ENCODE assay signal across 14 cellular contexts in genomic region chr2:3168230-3168891, GRCh38.
DNase-seq lines count a peak whose midpoint lies in the region; ATAC-seq, FAIRE-seq and TF ChIP-seq lines count a peak whose summit lies in the region.
"Had no signal": no experiment of that assay in that cellular context is flagged by ENCODE, and none has a peak within 500 bp of the region (broad histone marks: within the 10 kb centered on the region; RNA-seq: fewer than 3 reads in every experiment).

No MANE protein-coding gene starts in this region.

- FAIRE-seq in keratinocyte (lab: Jason Lieb, UNC) = peak; percentile 95

- no peak for TF ChIP-seq CTCF in mammary epithelial cell (conservative IDR thresholded peaks at IDR 0.05 in 1 of 2, IDR thresholded peaks at IDR 0.05 in 1 of 2; ENCODE audit: extremely low read depth in 1 of 2, insufficient read depth in 1 of 2, low read depth in 1 of 2, low read length in 2 of 2)
- no peak for TF ChIP-seq CTCF in keratinocyte (optimal IDR thresholded peaks at IDR 0.05 in 1 of 3, IDR thresholded peaks at IDR 0.05 in 1 of 3, conservative IDR thresholded peaks at IDR 0.05 in 1 of 3; ENCODE audit: extremely low read depth in 1 of 3, insufficient read depth in 2 of 3, low read length in 3 of 3)
- no peak for TF ChIP-seq CTCF in upper lobe of right lung (IDR thresholded peaks at IDR 0.05)

- in situ Hi-C loops in mammary epithelial cell (cut with MboI; ENCODE audit: low sequenced_read_pairs in 2 of 2) = no loop called here

- H2AFZ ChIP-seq in mammary epithelial cell (ENCODE audit: low read depth, low read length) (no peak overlapping the region), keratinocyte (ENCODE audit: control insufficient read depth, low read length) (no peak overlapping the region)

- H3K27me3 ChIP-seq in mammary epithelial cell (ENCODE audit: insufficient read depth, low read length) (no peaks in the 10 kb centered on the region), keratinocyte (ENCODE audit: control insufficient read depth, extremely low read depth, insufficient read depth, low read length) (no peaks in the 10 kb centered on the region), upper lobe of right lung (no peaks in the 10 kb centered on the region)

- 72% methylated on average over 15 of the region's 17 CpGs for WGBS in mammary epithelial cell (ENCODE audit: low coverage, missing lambda C conversion rate)

- H3K9ac ChIP-seq in mammary epithelial cell (ENCODE audit: insufficient read depth, low read length) = no peak overlapping the region
- H3K9ac ChIP-seq in keratinocyte (ENCODE audit: control insufficient read depth, extremely low read depth, insufficient read depth, low read length) = peak overlapping the region; percentile 16

- BruUV-seq in mammary epithelial cell (replicated peaks; lab: Mats Ljungman, UMichigan) = no TSS peak

- H3K4me1 ChIP-seq in mammary epithelial cell (ENCODE audit: insufficient read depth, low read length) (peaks cover 26% of the 10 kb centered on the region), keratinocyte (ENCODE audit: control insufficient read depth, extremely low read depth, insufficient read depth, low read length) (peaks cover 35% of the 10 kb centered on the region), upper lobe of right lung (no peaks in the 10 kb centered on the region)

- no peaks in the 10 kb centered on the region for H3K9me3 ChIP-seq in mammary epithelial cell (replicated peaks; ENCODE audit: insufficient read depth, low read length)
- H3K9me3 ChIP-seq in keratinocyte (ENCODE audit: control insufficient read depth, low read depth, low read length) = no peaks in the 10 kb centered on the region
- H3K9me3 ChIP-seq in upper lobe of right lung = peaks cover 11% of the 10 kb centered on the region

- no peak for ATAC-seq in left cardiac atrium
- ATAC-seq in left ventricle myocardium superior = no peak
- no peak for ATAC-seq in upper lobe of right lung
- no peak for ATAC-seq in HG02981 (IDR thresholded peaks at IDR 0.05; ENCODE audit: unreplicated experiment)
- ATAC-seq in HG02759 (IDR thresholded peaks at IDR 0.05; ENCODE audit: unreplicated experiment) = no peak

- H4K20me1 ChIP-seq in mammary epithelial cell (ENCODE audit: insufficient read depth, low read length) (no peaks in the 10 kb centered on the region), keratinocyte (ENCODE audit: control insufficient read depth, extremely low read depth, insufficient read depth, low read length) (no peaks in the 10 kb centered on the region)

- dilution Hi-C loops in mammary epithelial cell (cut with HindIII; ENCODE audit: low sequenced_read_pairs) = no loop called here
- dilution Hi-C loops in keratinocyte (cut with MboI; ENCODE audit: extremely low pct_ligation_motif_present, low sequenced_read_pairs) = no loop called here

- no peak overlapping the region for H3K4me3 ChIP-seq in mammary epithelial cell (replicated peaks in 1 of 3; ENCODE audit: insufficient read depth in 1 of 3, low read depth in 2 of 3, low read length in 3 of 3)
- peak overlapping the region in 1 of 3 experiments; percentile 7 for H3K4me3 ChIP-seq in keratinocyte (ENCODE audit: control insufficient read depth in 2 of 3, extremely low read depth in 1 of 3, insufficient read depth in 2 of 3, low read depth in 1 of 3, low read length in 3 of 3)
- H3K4me3 ChIP-seq in upper lobe of right lung = no peak overlapping the region
- H3K4me3 ChIP-seq: SK-N-MC had no signal

- peak overlapping the region; percentile 26 for H3K4me2 ChIP-seq in mammary epithelial cell (ENCODE audit: insufficient read depth, low read depth, low read length)
- peak overlapping the region; percentile 50 for H3K4me2 ChIP-seq in keratinocyte (ENCODE audit: control insufficient read depth, extremely low read depth, insufficient read depth, low read depth, low read length)

- H3K79me2 ChIP-seq in mammary epithelial cell (ENCODE audit: insufficient read depth, low read length) = no peaks in the 10 kb centered on the region
- no peaks in the 10 kb centered on the region for H3K79me2 ChIP-seq in keratinocyte (ENCODE audit: control insufficient read depth, insufficient read depth, low read length)

- no peak overlapping the region for H3K27ac ChIP-seq in mammary epithelial cell (ENCODE audit: insufficient read depth, low read depth, low read length)
- peak overlapping the region; percentile 30 for H3K27ac ChIP-seq in keratinocyte (ENCODE audit: control insufficient read depth, insufficient read depth, low read length)
- no peak overlapping the region for H3K27ac ChIP-seq in upper lobe of right lung
- H3K27ac ChIP-seq: SK-N-MC had no signal

- H3K36me3 ChIP-seq in mammary epithelial cell (ENCODE audit: insufficient read depth, low read length) (no peaks in the 10 kb centered on the region), keratinocyte (ENCODE audit: control insufficient read depth in 2 of 2, extremely low read depth in 1 of 2, insufficient read depth in 2 of 2, low read length in 2 of 2) (no peaks in the 10 kb centered on the region), upper lobe of right lung (no peaks in the 10 kb centered on the region)

- H3K9me1 ChIP-seq in keratinocyte (ENCODE audit: control insufficient read depth, extremely low read depth, insufficient read depth, low read length) = peaks cover 2% of the 10 kb centered on the region

- DNase-seq in left cardiac atrium (peak; percentile 17), left ventricle myocardium superior (no peak), mammary epithelial cell (peak; percentile 53), keratinocyte (ENCODE audit: low read depth, low spot score) (peak; percentile 81), upper lobe of right lung (peak; percentile 42), HuH-7.5 (ENCODE audit: low spot score) (no peak)
- DNase-seq: activated CD4-positive, alpha-beta T cell treated with anti-CD3 and anti-CD28 coated beads, Interleukin-2, amount 50 U/mL, for 48 hours; activated naive CD8-positive, alpha-beta T cell treated with anti-CD3 and anti-CD28 coated beads for 36 hours; AML-193; Karpas-422; NCI-H510A had no signal

- intact Hi-C loops in left cardiac atrium (cut with DNase I) (no loop called here), left ventricle myocardium superior (cut with micrococcal nuclease) (no loop called here), mammary epithelial cell (cut with micrococcal nuclease) (no loop called here), upper lobe of right lung (cut with DNase I) (no loop called here)

- CTCF ChIA-PET in mammary epithelial cell (lab: Charles Lee; ENCODE audit: low non-redundant PET) = no interaction called here

Comparison
In these comparisons a context has a peak if more than half of its experiments do, and no peak if none do; other contexts are left out.
1. DNase-seq: peak in left cardiac atrium (single experiment), mammary epithelial cell (single experiment), keratinocyte (single experiment) and upper lobe of right lung (single experiment); none in left ventricle myocardium superior (single experiment) and HuH-7.5 (single experiment).